In the genomic region with DNA sequence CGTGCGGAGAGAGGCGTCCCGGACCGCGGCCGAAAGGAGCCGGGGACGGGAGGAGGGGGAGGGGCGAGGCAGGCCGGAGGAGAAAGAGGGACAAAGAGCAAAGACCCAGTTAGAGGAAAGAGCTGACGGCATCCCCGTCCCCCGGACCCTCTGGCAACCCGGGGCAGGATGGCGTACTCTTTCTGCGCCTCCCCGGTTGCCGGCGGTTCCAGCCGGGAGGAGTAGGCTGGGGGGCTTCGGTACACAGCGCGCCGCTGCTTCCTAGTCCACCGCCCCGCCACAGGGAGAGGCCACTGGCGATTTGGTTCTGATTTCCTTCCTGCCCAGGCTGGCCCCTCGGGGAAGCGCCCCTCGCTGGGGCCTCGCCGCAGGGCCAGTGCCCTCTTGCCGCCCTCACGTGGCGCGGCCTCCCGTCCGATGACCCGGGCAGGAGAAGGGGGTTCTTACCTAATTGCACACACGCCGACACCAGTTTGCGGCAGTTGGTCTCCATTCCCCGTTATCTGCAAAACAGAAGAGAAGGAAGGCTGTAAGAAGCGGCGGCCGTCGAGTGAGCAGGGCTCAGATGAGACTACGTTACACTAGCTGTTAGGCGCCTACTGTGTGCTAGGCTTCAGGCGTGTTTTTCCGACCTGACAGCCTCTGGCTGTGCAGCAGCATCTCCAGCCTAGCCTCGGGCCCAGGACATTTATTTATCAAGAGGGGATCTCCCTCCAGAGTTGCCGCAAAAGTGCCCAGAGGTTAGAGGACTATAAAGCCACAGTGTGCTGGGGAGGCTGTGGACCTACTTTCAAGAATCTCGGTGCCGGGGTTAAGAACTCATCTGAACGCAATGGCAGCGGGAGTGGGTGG, we compare ENCODE assay signal across 1 cellular context.
A peak's percentile ranks its signal among the peaks of the same experiment; 100 is the strongest.
TF ChIP-seq lines count a peak whose summit lies in the region.

No MANE protein-coding gene starts in this region.

TF ChIP-seq in H1, 55 proteins besides CTCF, POLR2A, EP300 and RAD21:
- peak; percentile 5; the same call in 1 of the 2 replicates for TF ChIP-seq CREB1 (IDR thresholded peaks at IDR 0.05)
- TF ChIP-seq CHD2 (IDR thresholded peaks at IDR 0.05; ENCODE audit: low read length): no peak
- TF ChIP-seq KDM5A (IDR thresholded peaks at IDR 0.05; ENCODE audit: low read length): no peak
- TF ChIP-seq TAF7 (optimal IDR thresholded peaks at IDR 0.05; ENCODE audit: borderline replicate concordance, low read depth, low read length): no peak
- TF ChIP-seq, protein P1, sequence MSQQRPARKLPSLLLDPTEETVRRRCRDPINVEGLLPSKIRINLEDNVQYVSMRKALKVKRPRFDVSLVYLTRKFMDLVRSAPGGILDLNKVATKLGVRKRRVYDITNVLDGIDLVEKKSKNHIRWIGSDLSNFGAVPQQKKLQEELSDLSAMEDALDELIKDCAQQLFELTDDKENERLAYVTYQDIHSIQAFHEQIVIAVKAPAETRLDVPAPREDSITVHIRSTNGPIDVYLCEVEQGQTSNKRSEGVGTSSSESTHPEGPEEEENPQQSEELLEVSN (IDR thresholded peaks at IDR 0.05): peak; percentile 35
- no peak for TF ChIP-seq RFX5 (IDR thresholded peaks at IDR 0.05; ENCODE audit: borderline replicate concordance, low read depth, low read length)
- TF ChIP-seq TAF1 (IDR thresholded peaks at IDR 0.05; ENCODE audit: low read depth, low read length): no peak
- peak; percentile 92 for TF ChIP-seq RNF2 (IDR thresholded peaks at IDR 0.05; ENCODE audit: borderline replicate concordance, low read depth, low read length, missing control alignments, poor library complexity, severe bottlenecking)
- no peak for TF ChIP-seq BCL11A (IDR thresholded peaks at IDR 0.05; ENCODE audit: low read depth in 2 of 2, low read length in 2 of 2)
- TF ChIP-seq, protein P2, sequence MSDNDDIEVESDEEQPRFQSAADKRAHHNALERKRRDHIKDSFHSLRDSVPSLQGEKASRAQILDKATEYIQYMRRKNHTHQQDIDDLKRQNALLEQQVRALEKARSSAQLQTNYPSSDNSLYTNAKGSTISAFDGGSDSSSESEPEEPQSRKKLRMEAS (IDR thresholded peaks at IDR 0.05): peak; percentile 78
- TF ChIP-seq SP1 (IDR thresholded peaks at IDR 0.05; ENCODE audit: low read depth, low read length): no peak
- TF ChIP-seq SP4 (IDR thresholded peaks at IDR 0.05; ENCODE audit: low read length): no peak
- TF ChIP-seq FOSL1 (IDR thresholded peaks at IDR 0.05; ENCODE audit: insufficient read depth, low read depth, low read length): no peak
- TF ChIP-seq JUND (IDR thresholded peaks at IDR 0.05; ENCODE audit: low read length): no peak
- TF ChIP-seq CBX5 (IDR thresholded peaks at IDR 0.05; ENCODE audit: low read depth, low read length): no peak
- TF ChIP-seq KDM4A (IDR thresholded peaks at IDR 0.05; ENCODE audit: low read depth, low read length, severe bottlenecking): peak; percentile 63
- peak; percentile 94 for TF ChIP-seq EZH2 (IDR thresholded peaks at IDR 0.05; ENCODE audit: low read depth, low read length, severe bottlenecking)
- TF ChIP-seq KDM1A (IDR thresholded peaks at IDR 0.05; ENCODE audit: borderline replicate concordance, low read length): no peak
